Comparison of ENCODE assay signal across 8 cellular contexts in genomic region chr15:63599401-63600000, GRCh38. TPM values are rescaled to one million over a fixed set of nuclear protein-coding genes. Genes with fewer than 3 reads are reported as not detected.
DNase-seq lines count a peak whose midpoint lies in the region; ATAC-seq and TF ChIP-seq lines count a peak whose summit lies in the region.

No MANE protein-coding gene starts in this region.

- H3K4me1 ChIP-seq in esophagus squamous epithelium, result peaks cover 9 to 79% (median 31%) of the 10 kb centered on the region in 3 donors
- peaks cover 13 to 68% (median 61%) of the 10 kb centered on the region in 4 donors for H3K4me1 ChIP-seq in transverse colon

- H3K27ac Mint-ChIP-seq in naive thymus-derived CD8-positive, alpha-beta T cell, result peak overlapping the region; percentile 85 to 99 (median 92)

- no peak for TF ChIP-seq EP300 in transverse colon (IDR thresholded peaks at IDR 0.05; ENCODE audit: low read depth)

- H3K9me3 ChIP-seq in esophagus squamous epithelium, result no peaks in the 10 kb centered on the region
- H3K9me3 ChIP-seq in transverse colon, result no peaks in the 10 kb centered on the region

- TF ChIP-seq POLR2A in esophagus squamous epithelium (IDR thresholded peaks at IDR 0.05), result no peak
- TF ChIP-seq POLR2A in transverse colon (IDR thresholded peaks at IDR 0.05), result peak; percentile 38

- H3K27me3 ChIP-seq in esophagus squamous epithelium (no peaks in the 10 kb centered on the region), transverse colon (no peaks in the 10 kb centered on the region)

- no peak for ATAC-seq in naive thymus-derived CD8-positive, alpha-beta T cell

- no peaks in the 10 kb centered on the region for H3K9me3 Mint-ChIP-seq in naive thymus-derived CD8-positive, alpha-beta T cell

- WGBS in esophagus squamous epithelium, 2 donors, result 4 to 14% methylated on average over 7 to 14 of the region's 19 CpGs
- WGBS in transverse colon (ENCODE audit: low coverage in 1 of 2), 2 donors, result 26% methylated on average over 15 of the region's 19 CpGs; no CpG with 5 or more reads in 1 of the 2 donors

- H3K27ac ChIP-seq in esophagus squamous epithelium (peak overlapping the region; percentile 82 to 94 (median 90)), transverse colon (peak overlapping the region; percentile 90 to 97 (median 94))

- DNase-seq in NCI-H2227 (lab: John Stamatoyannopoulos, UW; ENCODE audit: unreplicated experiment) (peak; percentile 13), NCI-H2227 treated with DMSO at 0.1 percent for 48 hours (lab: John Stamatoyannopoulos, UW) (no peak), NCI-H1694 treated with DMSO at 0.1 percent for 48 hours (lab: John Stamatoyannopoulos, UW) (peak; percentile 29), activated T-cell treated with anti-CD3 and anti-CD28 coated beads for 4 hours (peak; percentile 30), esophagus squamous epithelium (lab: John Stamatoyannopoulos, UW) (peak; percentile 29), transverse colon (peak; percentile 82), NCI-H187 treated with DMSO at 0.1 percent for 48 hours (lab: John Stamatoyannopoulos, UW) (no peak)
- DNase-seq in naive thymus-derived CD8-positive, alpha-beta T cell, result peak in 8 of 10 donors; percentile 25 to 62 (median 32)

- peak overlapping the region; percentile 85 to 93 (median 89) for H3K4me3 Mint-ChIP-seq in naive thymus-derived CD8-positive, alpha-beta T cell

- H3K4me1 Mint-ChIP-seq in naive thymus-derived CD8-positive, alpha-beta T cell, result peaks cover 34 to 70% (median 67%) of the 10 kb centered on the region in 4 donors

- in situ Hi-C loops in transverse colon (cut with MboI; ENCODE audit: low pct_ligation_motif_present in 1 of 4, low pct_unique_long_range_greater_than_20kb in 1 of 4, low sequenced_read_pairs in 3 of 4), result loop anchor here in 1 of 4 donors (10.0 to 25.0 kb wide), 2 partner anchors 135 to 312 kb away; partner anchors contain the start of gene APH1B

- peak; percentile 74 to 89 (median 84) for TF ChIP-seq CTCF in esophagus squamous epithelium (IDR thresholded peaks at IDR 0.05)
- TF ChIP-seq CTCF in transverse colon (IDR thresholded peaks at IDR 0.05), result peak; percentile 63 to 78 (median 68)

- peaks cover 0 to 8% (median 0%) of the 10 kb centered on the region in 3 donors for H3K36me3 ChIP-seq in esophagus squamous epithelium
- no peaks in the 10 kb centered on the region for H3K36me3 ChIP-seq in transverse colon

- peaks cover 0 to 6% (median 0%) of the 10 kb centered on the region in 3 donors for H3K36me3 Mint-ChIP-seq in naive thymus-derived CD8-positive, alpha-beta T cell

- H3K4me3 ChIP-seq in esophagus squamous epithelium, result peak overlapping the region; percentile 73 to 91 (median 84)
- peak overlapping the region; percentile 26 to 82 (median 66) for H3K4me3 ChIP-seq in transverse colon

- POLR2A ChIA-PET in naive thymus-derived CD8-positive, alpha-beta T cell (lab: Charles Lee), result interaction anchor here (0.8 to 5.9 kb wide), 15 partner anchors 10 to 496 kb away, joined by 3 to 44 read pairs (median 6); partner anchors contain the start of genes CIAO2A, SNX1 and USP3

- intact Hi-C loops in esophagus squamous epithelium (cut with DNase I) (loop anchor here (5.0 to 10.0 kb wide), 2 partner anchors 95 to 127 kb away; partner anchors contain the start of gene USP3), transverse colon (cut with DNase I; ENCODE audit: low total_unique reads) (no loop called here)

- H3K27me3 Mint-ChIP-seq in naive thymus-derived CD8-positive, alpha-beta T cell, result no peaks in the 10 kb centered on the region

RNA-seq across cellular contexts. Expression of gene FBXL22, which starts 2.3 kb away (rescaled TPM):
- total RNA-seq in esophagus squamous epithelium (1 to 10 TPM in 3 of 4 donors, under 1 TPM in 1; 0.19 to 6.5 (median 3.1) TPM), transverse colon (10 to 100 TPM in 1 of 4 donors, 1 to 10 TPM in 3; 3.0 to 28.1 (median 7.8) TPM)
- total RNA-seq in naive thymus-derived CD8-positive, alpha-beta T cell, result 1 to 10 TPM; 2.1 to 2.7 TPM
- 1 to 10 TPM; 1.5 to 2.0 (median 1.6) TPM for polyA plus RNA-seq in naive thymus-derived CD8-positive, alpha-beta T cell

Comparison
In these comparisons a context has a peak if more than half of its experiments do, and no peak if none do; other contexts are left out.
1. DNase-seq: peak in NCI-H2227 (single experiment), NCI-H1694 treated with DMSO at 0.1 percent for 48 hours (single experiment), activated T-cell treated with anti-CD3 and anti-CD28 coated beads for 4 hours (single experiment), esophagus squamous epithelium (single experiment), naive thymus-derived CD8-positive, alpha-beta T cell (8 of 10) and transverse colon (single experiment); none in NCI-H2227 treated with DMSO at 0.1 percent for 48 hours (single experiment) and NCI-H187 treated with DMSO at 0.1 percent for 48 hours (single experiment).